In genomic region chr19:860481-861098, GRCh38 we compare ENCODE assay signal across 9 cellular contexts. TPM values are rescaled to one million over a fixed set of nuclear protein-coding genes. Genes with fewer than 3 reads are reported as not detected.
A peak's percentile ranks its signal among the peaks of the same experiment; 100 is the strongest.
DNase-seq lines count a peak whose midpoint lies in the region; ATAC-seq and TF ChIP-seq lines count a peak whose summit lies in the region.
"Had no signal": no experiment of that assay in that cellular context is flagged by ENCODE, and none has a peak within 500 bp of the region (broad histone marks: within the 10 kb centered on the region; RNA-seq: fewer than 3 reads in every experiment).

No MANE protein-coding gene starts in this region.

- H3K36me3 Mint-ChIP-seq in activated CD8-positive, alpha-beta memory T cell treated with anti-CD3 and anti-CD28 coated beads, Interleukin-2, amount 10 ng/mL, durations not matched to agents 7 days and 5 days = no peaks in the 10 kb centered on the region
- peaks cover 1% of the 10 kb centered on the region for H3K36me3 Mint-ChIP-seq in neural progenitor cell

- TF ChIP-seq CTCF in esophagus muscularis mucosa (IDR thresholded peaks at IDR 0.05) (peak in 2 of 3 experiments; percentile 11 to 23), neural progenitor cell (IDR thresholded peaks at IDR 0.05) (peak; percentile 16)

- H3K9ac ChIP-seq in neural progenitor cell = no peak overlapping the region

- no peaks in the 10 kb centered on the region for H3K36me3 ChIP-seq in esophagus muscularis mucosa
- no peaks in the 10 kb centered on the region for H3K36me3 ChIP-seq in neural progenitor cell
- no peaks in the 10 kb centered on the region for H3K36me3 ChIP-seq in urinary bladder (ENCODE audit: insufficient read depth)

- intact Hi-C loops in esophagus muscularis mucosa (cut with DNase I) = loop anchor here (5.0 to 10.0 kb wide), 3 partner anchors 56 to 193 kb away; partner anchors contain the start of gene WDR18

- peak overlapping the region; percentile 47 to 63 (median 48) for H3K4me3 ChIP-seq in esophagus muscularis mucosa
- peak overlapping the region; percentile 42 for H3K4me3 ChIP-seq in neural progenitor cell
- peak overlapping the region; percentile 43 for H3K4me3 ChIP-seq in urinary bladder (ENCODE audit: low read depth, low read length)

- 6% methylated on average over 40 of the region's 76 CpGs for WGBS in esophagus muscularis mucosa
- 4% methylated on average over 76 of the region's 76 CpGs for WGBS in urinary bladder

- H3K27me3 ChIP-seq in esophagus muscularis mucosa = peaks cover 0 to 71% (median 29%) of the 10 kb centered on the region in 4 donors
- peaks cover 61% of the 10 kb centered on the region for H3K27me3 ChIP-seq in neural progenitor cell

- no peaks in the 10 kb centered on the region for H3K79me2 ChIP-seq in neural progenitor cell (ENCODE audit: low read depth)

- H3K9me3 ChIP-seq in esophagus muscularis mucosa (no peaks in the 10 kb centered on the region), neural progenitor cell (ENCODE audit: low read depth) (no peaks in the 10 kb centered on the region)

- H2AFZ ChIP-seq in neural progenitor cell (replicated peaks) = no peak overlapping the region

- H4K20me1 ChIP-seq in neural progenitor cell (ENCODE audit: low read depth) = peaks cover 7% of the 10 kb centered on the region

- peak; percentile 24 to 64 for DNase-seq in NCI-H524 (lab: John Stamatoyannopoulos, UW)
- DNase-seq in NCI-H524 treated with DMSO at 0.1 percent for 48 hours (lab: John Stamatoyannopoulos, UW) = no peak
- DNase-seq in NCI-H2196 treated with DMSO at 0.1 percent for 48 hours (lab: John Stamatoyannopoulos, UW; ENCODE audit: unreplicated experiment) = peak; percentile 79
- peak; percentile 60 for DNase-seq in activated CD8-positive, alpha-beta memory T cell treated with anti-CD3 and anti-CD28 coated beads, Interleukin-2, amount 10 ng/mL, durations not matched to agents 7 days and 5 days
- peak; percentile 94 for DNase-seq in esophagus muscularis mucosa (ENCODE audit: extremely low spot score)
- peak; percentile 75 for DNase-seq in neural progenitor cell (ENCODE audit: low spot score)

- no peak for TF ChIP-seq EP300 in esophagus muscularis mucosa (IDR thresholded peaks at IDR 0.05)

- peak; percentile 28 for ATAC-seq in activated CD8-positive, alpha-beta memory T cell treated with anti-CD3 and anti-CD28 coated beads, Interleukin-2, amount 10 ng/mL, durations not matched to agents 7 days and 5 days
- ATAC-seq in GM21526 (IDR thresholded peaks at IDR 0.05; ENCODE audit: low FRiP score, unreplicated experiment) = no peak

- H3K9me3 Mint-ChIP-seq in activated CD8-positive, alpha-beta memory T cell treated with anti-CD3 and anti-CD28 coated beads, Interleukin-2, amount 10 ng/mL, durations not matched to agents 7 days and 5 days (ENCODE audit: low read depth) = no peaks in the 10 kb centered on the region
- no peaks in the 10 kb centered on the region for H3K9me3 Mint-ChIP-seq in neural progenitor cell
- H3K9me3 Mint-ChIP-seq: neural crest cell had no signal

- H3K27ac Mint-ChIP-seq in activated CD8-positive, alpha-beta memory T cell treated with anti-CD3 and anti-CD28 coated beads, Interleukin-2, amount 10 ng/mL, durations not matched to agents 7 days and 5 days = no peak overlapping the region
- H3K27ac Mint-ChIP-seq in neural progenitor cell = no peak overlapping the region

- H3K4me2 ChIP-seq in neural progenitor cell = peak overlapping the region; percentile 75

- CTCF ChIA-PET in activated CD8-positive, alpha-beta memory T cell treated with anti-CD3 and anti-CD28 coated beads, Interleukin-2, amount 10 ng/mL, durations not matched to agents 7 days and 5 days (lab: Charles Lee) = interaction anchor here (0.9 to 5.1 kb wide), 3 partner anchors 55 to 124 kb away, joined by 3 to 43 read pairs (median 3); no protein-coding TSS in a partner anchor

- peaks cover 13% of the 10 kb centered on the region for H3K27me3 Mint-ChIP-seq in activated CD8-positive, alpha-beta memory T cell treated with anti-CD3 and anti-CD28 coated beads, Interleukin-2, amount 10 ng/mL, durations not matched to agents 7 days and 5 days
- H3K27me3 Mint-ChIP-seq in neural progenitor cell (ENCODE audit: insufficient read depth, low read depth) = peaks cover 37% of the 10 kb centered on the region

- H3K27ac ChIP-seq in esophagus muscularis mucosa (replicated peaks in 1 of 4) (peak overlapping the region in 3 of 4 donors; percentile 58 to 79 (median 65)), neural progenitor cell (no peak overlapping the region), urinary bladder (ENCODE audit: low read depth) (peak overlapping the region; percentile 41)

- H3F3A ChIP-seq in neural progenitor cell (ENCODE audit: low read depth) = peaks cover 28% of the 10 kb centered on the region

- H3K4me1 ChIP-seq in esophagus muscularis mucosa (peaks cover 16 to 46% (median 44%) of the 10 kb centered on the region in 4 donors), neural progenitor cell (no peaks in the 10 kb centered on the region), urinary bladder (ENCODE audit: insufficient read depth) (peaks cover 1% of the 10 kb centered on the region)

- no peak for TF ChIP-seq POLR2A in esophagus muscularis mucosa (IDR thresholded peaks at IDR 0.05; ENCODE audit: low read depth)

- no peak overlapping the region for H3K4me3 Mint-ChIP-seq in activated CD8-positive, alpha-beta memory T cell treated with anti-CD3 and anti-CD28 coated beads, Interleukin-2, amount 10 ng/mL, durations not matched to agents 7 days and 5 days
- H3K4me3 Mint-ChIP-seq in neural progenitor cell = no peak overlapping the region

- peaks cover 16% of the 10 kb centered on the region for H3K4me1 Mint-ChIP-seq in activated CD8-positive, alpha-beta memory T cell treated with anti-CD3 and anti-CD28 coated beads, Interleukin-2, amount 10 ng/mL, durations not matched to agents 7 days and 5 days
- peaks cover 5% of the 10 kb centered on the region for H3K4me1 Mint-ChIP-seq in neural progenitor cell

RNA-seq across cellular contexts. Expression of gene CFD, which starts 1.1 kb away (rescaled TPM):
- 1 to 10 TPM in 1 of 2 experiments, under 1 TPM in 1; 0.66 to 1.5 TPM for total RNA-seq in activated CD8-positive, alpha-beta memory T cell treated with anti-CD3 and anti-CD28 coated beads, Interleukin-2, amount 10 ng/mL, durations not matched to agents 7 days and 5 days
- 1,000 to 10,000 TPM in 1 of 4 donors, 100 to 1,000 TPM in 3; 298 to 1,068 (median 643) TPM for total RNA-seq in esophagus muscularis mucosa
- 0.90 TPM in 1 of 2 replicates, not detected in the other for total RNA-seq in neural progenitor cell (ENCODE audit: low replicate concordance)
- 84.4 TPM for total RNA-seq in urinary bladder
- polyA plus RNA-seq in urinary bladder = 2,164 TPM
- total RNA-seq: neural crest cell had no signal

RNA-seq across cellular contexts. Expression of gene ELANE, which starts 8.5 kb away (rescaled TPM):
- total RNA-seq in activated CD8-positive, alpha-beta memory T cell treated with anti-CD3 and anti-CD28 coated beads, Interleukin-2, amount 10 ng/mL, durations not matched to agents 7 days and 5 days = not detected
- total RNA-seq in esophagus muscularis mucosa (1 to 10 TPM in 3 of 4 donors, under 1 TPM in 1; 0.45 to 3.3 (median 1.6) TPM), neural progenitor cell (ENCODE audit: low replicate concordance) (not detected in 2 replicates), urinary bladder (not detected)
- 5.7 TPM for polyA plus RNA-seq in urinary bladder
- total RNA-seq: neural crest cell had no signal

RNA-seq across cellular contexts. Expression of gene PRTN3, which starts 19.8 kb away (rescaled TPM):
- total RNA-seq in activated CD8-positive, alpha-beta memory T cell treated with anti-CD3 and anti-CD28 coated beads, Interleukin-2, amount 10 ng/mL, durations not matched to agents 7 days and 5 days = not detected
- total RNA-seq in esophagus muscularis mucosa = 1 to 10 TPM in 1 of 4 donors, not detected in 3; 1.2 TPM
- total RNA-seq in neural progenitor cell (ENCODE audit: low replicate concordance) = 0.28 TPM in 1 of 2 replicates, not detected in the other
- total RNA-seq in urinary bladder = 0.26 TPM
- polyA plus RNA-seq in urinary bladder = 0.08 TPM
- total RNA-seq: neural crest cell had no signal

RNA-seq across cellular contexts. Expression of gene MED16, which starts 32.4 kb away (rescaled TPM):
- total RNA-seq in activated CD8-positive, alpha-beta memory T cell treated with anti-CD3 and anti-CD28 coated beads, Interleukin-2, amount 10 ng/mL, durations not matched to agents 7 days and 5 days = 10 to 100 TPM; 47.7 to 70.6 TPM
- 10 to 100 TPM; 26.3 to 50.9 (median 37.2) TPM for total RNA-seq in esophagus muscularis mucosa
- total RNA-seq in neural progenitor cell (ENCODE audit: low replicate concordance) = 14.4 and 46.9 TPM in 2 replicates
- 21.2 TPM for total RNA-seq in urinary bladder
- 59.8 TPM for polyA plus RNA-seq in urinary bladder

RNA-seq across cellular contexts. Expression of gene RNU6-9, which starts 32.7 kb away (rescaled TPM):
- not detected for total RNA-seq in activated CD8-positive, alpha-beta memory T cell treated with anti-CD3 and anti-CD28 coated beads, Interleukin-2, amount 10 ng/mL, durations not matched to agents 7 days and 5 days
- total RNA-seq in esophagus muscularis mucosa = not detected
- not detected in 2 replicates for total RNA-seq in neural progenitor cell (ENCODE audit: low replicate concordance)
- total RNA-seq in urinary bladder = not detected
- not detected for polyA plus RNA-seq in urinary bladder
- total RNA-seq: neural crest cell had no signal

Comparison
In these comparisons a context has a peak if more than half of its experiments do, and no peak if none do; other contexts are left out.
1. RNA of gene CFD, which starts 1.1 kb away (total RNA-seq): 298 to 1,068 TPM in esophagus muscularis mucosa and 84.4 TPM in urinary bladder (single experiment); 0.66 to 1.5 TPM in activated CD8-positive, alpha-beta memory T cell treated with anti-CD3 and anti-CD28 coated beads, Interleukin-2, amount 10 ng/mL, durations not matched to agents 7 days and 5 days and 0.90 TPM in neural progenitor cell; every median in the first group is over 10 times any median in the second.
2. Peak in every context shown above with its lines, with median percentiles within 50 percentile points of each other: H3K4me3 ChIP-seq.